ENCODE assay signal across 38 cellular contexts in the genomic region with DNA sequence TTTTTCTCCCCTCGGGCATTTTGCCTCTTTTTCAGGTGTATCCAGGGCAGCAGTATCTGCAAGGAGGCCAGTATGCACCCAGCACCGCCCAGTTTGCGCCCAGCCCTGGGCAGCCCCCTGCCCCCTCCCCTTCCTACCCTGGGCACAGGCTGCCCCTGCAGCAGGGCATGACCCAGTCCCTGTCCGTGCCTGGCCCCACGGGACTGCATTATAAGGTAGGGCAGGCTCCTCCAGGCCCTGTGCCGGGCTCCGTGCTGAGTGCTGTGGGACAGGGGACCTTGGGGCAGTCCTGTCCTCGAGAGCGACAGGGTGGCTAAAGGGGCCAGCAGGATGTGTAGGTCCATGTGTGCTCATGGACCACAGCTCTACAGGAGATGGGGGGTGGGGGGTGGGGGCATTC.
"Had no signal": no experiment of that assay in that cellular context is flagged by ENCODE, and none has a peak within 500 bp of the region (broad histone marks: within the 10 kb centered on the region; RNA-seq: fewer than 3 reads in every experiment).

No MANE protein-coding gene starts in this region.

- H3K27me3 ChIP-seq: brain microvascular endothelial cell, Peyer's patch had no signal

- H3K4me3 ChIP-seq: Peyer's patch had no signal

- H3K27ac Mint-ChIP-seq: activated CD8-positive, alpha-beta T cell treated with anti-CD3 and anti-CD28 coated beads for 36 hours; activated naive CD8-positive, alpha-beta T cell treated with anti-CD3 and anti-CD28 coated beads for 36 hours; activated T-cell treated with anti-CD3 and anti-CD28 coated beads, Interleukin-2, amount 50 U/mL, for 72 hours; activated T-helper 17 cell treated with anti-CD3 and anti-CD28 coated beads, Interleukin-2, amount 50 U/mL, for 72 hours had no signal

- H3K27ac ChIP-seq: brain microvascular endothelial cell, Peyer's patch, WERI-Rb-1 had no signal

- ATAC-seq: activated CD8-positive, alpha-beta T cell treated with anti-CD3 and anti-CD28 coated beads for 36 hours; activated T-cell treated with anti-CD3 and anti-CD28 coated beads, Interleukin-2, amount 50 U/mL, for 72 hours; activated T-helper 17 cell treated with anti-CD3 and anti-CD28 coated beads, Interleukin-2, amount 50 U/mL, for 72 hours; PC-3; Right ventricle myocardium inferior; SK-N-SH treated with all-trans-retinoic acid at 6 μM for 48 hours had no signal

- H3K4me1 Mint-ChIP-seq: activated T-helper 17 cell treated with anti-CD3 and anti-CD28 coated beads, Interleukin-2, amount 50 U/mL, for 72 hours had no signal

- H3K9me3 ChIP-seq: Peyer's patch had no signal

- H3K9me3 Mint-ChIP-seq: activated CD8-positive, alpha-beta T cell treated with anti-CD3 and anti-CD28 coated beads for 36 hours; activated naive CD8-positive, alpha-beta T cell treated with anti-CD3 and anti-CD28 coated beads for 36 hours; activated T-cell treated with anti-CD3 and anti-CD28 coated beads, Interleukin-2, amount 50 U/mL, for 72 hours; activated T-helper 17 cell treated with anti-CD3 and anti-CD28 coated beads, Interleukin-2, amount 50 U/mL, for 72 hours had no signal

- DNase-seq: activated CD4-positive, alpha-beta T cell treated with anti-CD3 and anti-CD28 coated beads for 1 hour; activated CD4-positive, alpha-beta T cell treated with anti-CD3 and anti-CD28 coated beads for 48 hours; activated CD4-positive, alpha-beta T cell treated with anti-CD3 and anti-CD28 coated beads, Interleukin-2, amount 50 U/mL, for 4 hours; activated CD4-positive, CD25-positive, alpha-beta regulatory T cell; activated CD8-positive, alpha-beta T cell treated with anti-CD3 and anti-CD28 coated beads for 36 hours; activated effector memory CD4-positive, alpha-beta T cell treated with anti-CD3 and anti-CD28 coated beads, Interleukin-2, amount 50 U/mL, for 16 hours; activated naive CD4-positive, alpha-beta T cell; activated naive CD4-positive, alpha-beta T cell treated with anti-CD3 and anti-CD28 coated beads, Interleukin-2, amount 50 U/mL, for 16 hours; activated naive CD8-positive, alpha-beta T cell treated with anti-CD3 and anti-CD28 coated beads for 36 hours; activated T-cell treated with anti-CD3 and anti-CD28 coated beads, Interleukin-2, amount 50 U/mL, for 1 hour; activated T-cell treated with anti-CD3 and anti-CD28 coated beads, Interleukin-2, amount 50 U/mL, for 72 hours; amniotic stem cell; brain microvascular endothelial cell; central memory CD4-positive, alpha-beta T cell; MM.1S; MV-4-11; NCI-H1092; NCI-H1417; NCI-H146; NCI-H187; NCI-H2029 treated with DMSO at 0.1 percent for 48 hours; NCI-H2107; NCI-H2171; NCI-H510A; NCI-H526; NCI-H748 treated with DMSO at 0.1 percent for 48 hours; NK-92 treated with Interleukin-12 subunit alpha and Interleukin-12 subunit beta, amount 100 ng/mL, for 24 hours; PC-3; Peyer's patch; RPMI8226; SIG-M5; SW 1271; T-helper 1 cell; T1000; WERI-Rb-1 had no signal

- H3K27me3 Mint-ChIP-seq: activated CD8-positive, alpha-beta T cell treated with anti-CD3 and anti-CD28 coated beads for 36 hours; activated naive CD8-positive, alpha-beta T cell treated with anti-CD3 and anti-CD28 coated beads for 36 hours; activated T-helper 17 cell treated with anti-CD3 and anti-CD28 coated beads, Interleukin-2, amount 50 U/mL, for 72 hours had no signal

- H3K4me3 Mint-ChIP-seq: activated CD8-positive, alpha-beta T cell treated with anti-CD3 and anti-CD28 coated beads for 36 hours; activated naive CD8-positive, alpha-beta T cell treated with anti-CD3 and anti-CD28 coated beads for 36 hours; activated T-cell treated with anti-CD3 and anti-CD28 coated beads, Interleukin-2, amount 50 U/mL, for 72 hours; activated T-helper 17 cell treated with anti-CD3 and anti-CD28 coated beads, Interleukin-2, amount 50 U/mL, for 72 hours had no signal
